In the genomic region with DNA sequence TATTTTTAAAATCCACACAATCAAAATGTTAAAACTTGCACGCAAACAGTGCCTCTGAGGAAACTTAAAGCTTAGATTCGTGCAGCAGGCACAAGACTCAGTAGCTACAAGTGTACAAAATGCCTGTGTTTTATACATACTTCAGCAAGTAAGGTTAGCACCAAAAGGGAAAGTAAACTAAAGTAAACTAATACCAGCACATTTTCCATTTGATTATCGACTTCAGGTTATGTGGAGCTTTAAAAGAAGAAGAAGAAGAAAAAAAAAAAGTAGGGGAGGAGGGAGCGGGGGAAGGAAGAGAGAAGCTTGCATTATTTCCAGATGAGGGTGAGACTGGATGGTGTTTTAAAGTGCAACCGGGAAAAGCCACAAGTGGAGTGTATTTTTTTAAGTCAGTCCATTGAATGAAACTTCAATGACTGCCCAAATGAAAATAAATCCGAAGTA, we compare ENCODE assay signal across 8 cellular contexts. TPM values are rescaled to one million over a fixed set of nuclear protein-coding genes. Genes with fewer than 3 reads are reported as not detected.
DNase-seq lines count a peak whose midpoint lies in the region; ATAC-seq and TF ChIP-seq lines count a peak whose summit lies in the region.

No MANE protein-coding gene starts in this region.

- no peak overlapping the region for H3K4me3 Mint-ChIP-seq in activated T-helper 1 cell treated with anti-CD3 and anti-CD28 coated beads, Interleukin-12 subunit alpha, Interleukin-12 subunit beta, Interleukin-2, Interleukin-4 antibody, amounts not matched to agents 30 ng/mL and 10 ng/mL and 1 ng/mL, durations not matched to agents 14 hours and 24 hours and 36 hours

- ATAC-seq in HG02943 (IDR thresholded peaks at IDR 0.05; ENCODE audit: low read depth, unreplicated experiment) = peak; percentile 12
- ATAC-seq in heart right ventricle = peak in 5 of 8 donors; percentile 6 to 27 (median 23)
- ATAC-seq in HG03565 (IDR thresholded peaks at IDR 0.05; ENCODE audit: unreplicated experiment) = no peak

- H3K4me1 Mint-ChIP-seq in activated T-helper 1 cell treated with anti-CD3 and anti-CD28 coated beads, Interleukin-12 subunit alpha, Interleukin-12 subunit beta, Interleukin-2, Interleukin-4 antibody, amounts not matched to agents 30 ng/mL and 10 ng/mL and 1 ng/mL, durations not matched to agents 14 hours and 24 hours and 36 hours (ENCODE audit: low read depth) = peaks cover 9% of the 10 kb centered on the region

- TF ChIP-seq CTCF in heart right ventricle (IDR thresholded peaks at IDR 0.05) = no peak

- H3K27ac Mint-ChIP-seq in activated T-helper 1 cell treated with anti-CD3 and anti-CD28 coated beads, Interleukin-12 subunit alpha, Interleukin-12 subunit beta, Interleukin-2, Interleukin-4 antibody, amounts not matched to agents 30 ng/mL and 10 ng/mL and 1 ng/mL, durations not matched to agents 14 hours and 24 hours and 36 hours = peak overlapping the region; percentile 89

- intact Hi-C loops in activated T-helper 1 cell treated with anti-CD3 and anti-CD28 coated beads, Interleukin-12 subunit alpha, Interleukin-12 subunit beta, Interleukin-2, Interleukin-4 antibody, amounts not matched to agents 30 ng/mL and 10 ng/mL and 1 ng/mL, durations not matched to agents 14 hours and 24 hours and 36 hours (cut with micrococcal nuclease) = loop anchor here (1.0 to 5.0 kb wide), 6 partner anchors 81 to 714 kb away; partner anchors contain the start of genes CENPK, CWC27, PPWD1 and SREK1IP1
- intact Hi-C loops in heart right ventricle (cut with DNase I) = loop anchor here (1.0 to 10.0 kb wide), 19 partner anchors 268 to 848 kb away; no protein-coding TSS in a partner anchor

- 0% methylated on average over 6 of the region's 6 CpGs for WGBS in heart right ventricle, 2 donors

- peak overlapping the region; percentile 55 to 95 (median 88) for H3K27ac ChIP-seq in heart right ventricle

- H3K4me1 ChIP-seq in heart right ventricle = peaks cover 0 to 23% (median 14%) of the 10 kb centered on the region in 9 donors

- H3K36me3 Mint-ChIP-seq in activated T-helper 1 cell treated with anti-CD3 and anti-CD28 coated beads, Interleukin-12 subunit alpha, Interleukin-12 subunit beta, Interleukin-2, Interleukin-4 antibody, amounts not matched to agents 30 ng/mL and 10 ng/mL and 1 ng/mL, durations not matched to agents 14 hours and 24 hours and 36 hours (ENCODE audit: low read depth) = no peaks in the 10 kb centered on the region

- peak overlapping the region; percentile 44 to 73 (median 60) for H3K4me3 ChIP-seq in heart right ventricle

- no peaks in the 10 kb centered on the region for H3K9me3 Mint-ChIP-seq in activated T-helper 1 cell treated with anti-CD3 and anti-CD28 coated beads, Interleukin-12 subunit alpha, Interleukin-12 subunit beta, Interleukin-2, Interleukin-4 antibody, amounts not matched to agents 30 ng/mL and 10 ng/mL and 1 ng/mL, durations not matched to agents 14 hours and 24 hours and 36 hours

- H3K9me3 ChIP-seq in heart right ventricle = no peaks in the 10 kb centered on the region

- DNase-seq in ELR (ENCODE audit: low read depth) (peak; percentile 52), heart right ventricle (no peak), renal cortical epithelial cell (ENCODE audit: low read depth) (peak; percentile 38), NCI-H2081 (lab: John Stamatoyannopoulos, UW) (no peak)
- no peak for DNase-seq in activated T-helper 1 cell treated with anti-CD3 and anti-CD28 coated beads, Interleukin-12 subunit alpha, Interleukin-12 subunit beta, Interleukin-2, Interleukin-4 antibody, amounts not matched to agents 30 ng/mL and 10 ng/mL and 1 ng/mL, durations not matched to agents 14 hours and 24 hours and 36 hours (ENCODE audit: low spot score)
- DNase-seq in stimulated activated CD4-positive, alpha-beta T cell treated with anti-CD3 and anti-CD28 coated beads, Interleukin-4, amount 100 ng/mL, for 4 hours = no peak

- no peaks in the 10 kb centered on the region for H3K27me3 ChIP-seq in heart right ventricle

- no peaks in the 10 kb centered on the region for H3K36me3 ChIP-seq in heart right ventricle

- peaks cover 4% of the 10 kb centered on the region for H3K27me3 Mint-ChIP-seq in activated T-helper 1 cell treated with anti-CD3 and anti-CD28 coated beads, Interleukin-12 subunit alpha, Interleukin-12 subunit beta, Interleukin-2, Interleukin-4 antibody, amounts not matched to agents 30 ng/mL and 10 ng/mL and 1 ng/mL, durations not matched to agents 14 hours and 24 hours and 36 hours (ENCODE audit: insufficient read depth)

RNA-seq across cellular contexts. Expression of gene ADAMTS6, which starts 0.6 kb away (rescaled TPM):
- 0.86 and 1.3 TPM in 2 replicates for total RNA-seq in activated T-helper 1 cell treated with anti-CD3 and anti-CD28 coated beads, Interleukin-12 subunit alpha, Interleukin-12 subunit beta, Interleukin-2, Interleukin-4 antibody, amounts not matched to agents 30 ng/mL and 10 ng/mL and 1 ng/mL, durations not matched to agents 14 hours and 24 hours and 36 hours
- total RNA-seq in heart right ventricle (1 to 10 TPM in 8 of 10 donors, under 1 TPM in 2; 0.85 to 4.1 (median 2.7) TPM), renal cortical epithelial cell (2.7 and 41.8 TPM in 2 replicates)
- polyA plus RNA-seq in heart right ventricle = 1 to 10 TPM in 1 of 2 donors, under 1 TPM in 1; 0.25 to 1.0 TPM

Comparison
In these comparisons a context has a peak if more than half of its experiments do, and no peak if none do; other contexts are left out.
1. DNase-seq: peak in ELR (single experiment) and renal cortical epithelial cell (single experiment); none in activated T-helper 1 cell treated with anti-CD3 and anti-CD28 coated beads, Interleukin-12 subunit alpha, Interleukin-12 subunit beta, Interleukin-2, Interleukin-4 antibody, amounts not matched to agents 30 ng/mL and 10 ng/mL and 1 ng/mL, durations not matched to agents 14 hours and 24 hours and 36 hours (single experiment), heart right ventricle (0 of 2), NCI-H2081 (0 of 2) and stimulated activated CD4-positive, alpha-beta T cell treated with anti-CD3 and anti-CD28 coated beads, Interleukin-4, amount 100 ng/mL, for 4 hours (0 of 2).